Comparison of ENCODE assay signal across 26 cellular contexts in genomic region chr15:69987492-69988482, GRCh38.
DNase-seq lines count a peak whose midpoint lies in the region; ATAC-seq, FAIRE-seq and TF ChIP-seq lines count a peak whose summit lies in the region.
"Had no signal": no experiment of that assay in that cellular context is flagged by ENCODE, and none has a peak within 500 bp of the region (broad histone marks: within the 10 kb centered on the region; RNA-seq: fewer than 3 reads in every experiment).

No MANE protein-coding gene starts in this region.

- H3K27me3 Mint-ChIP-seq in T-cell = peaks cover 7 to 24% of the 10 kb centered on the region in 2 donors
- H3K27me3 Mint-ChIP-seq: stimulated activated memory B cell treated with anti-CD40 and anti-IgM and Interleukin-4, amounts not matched to agents 10 μg/mL and 1 μg/mL and 100 μg/mL, for 72 hours had no signal

- intact Hi-C loops in PC-3 (cut with micrococcal nuclease) (no loop called here), mucosa of descending colon (cut with DNase I, micrococcal nuclease) (no loop called here)

- no peak overlapping the region for H3K27ac Mint-ChIP-seq in T-cell
- H3K27ac Mint-ChIP-seq: activated T-cell treated with anti-CD3 and anti-CD28 coated beads, Interleukin-2, amount 50 U/mL, for 24 hours; natural killer cell had no signal

- H3F3A ChIP-seq in PC-3 (ENCODE audit: low read length, unreplicated experiment) = no peaks in the 10 kb centered on the region

- DNase-seq in NCI-H748 (lab: John Stamatoyannopoulos, UW; ENCODE audit: unreplicated experiment) = peak; percentile 44
- DNase-seq in NCI-H748 treated with DMSO at 0.1 percent for 48 hours (lab: John Stamatoyannopoulos, UW) = no peak
- DNase-seq in HTR-8/SVneo (ENCODE audit: insufficient read length, low spot score) = peak; percentile 53
- DNase-seq in PC-3 = peak; percentile 85
- DNase-seq in mucosa of descending colon = no peak
- DNase-seq in cerebellar nuclear complex (lab: John Stamatoyannopoulos, UW) = no peak
- no peak for DNase-seq in T-cell
- no peak for DNase-seq in caudate nucleus (lab: John Stamatoyannopoulos, UW)
- DNase-seq: activated CD4-positive, alpha-beta T cell treated with anti-CD3 and anti-CD28 coated beads for 48 hours; activated T-cell treated with anti-CD3 and anti-CD28 coated beads, Interleukin-2, amount 50 U/mL, for 24 hours; cortex of kidney; esophagus squamous epithelium; gastrocnemius medialis; left ventricle myocardium inferior; midbrain; natural killer cell; NCI-H1930; NCI-H345; SK-N-SH; spleen; stimulated activated CD4-positive, alpha-beta T cell treated with anti-CD3 and anti-CD28 coated beads, Interleukin-4, amount 100 ng/mL, for 1 hour; T-helper 2 cell; testis; uterus had no signal

- H3K9me2 ChIP-seq in PC-3 (replicated peaks; ENCODE audit: low read length) = no peaks in the 10 kb centered on the region
- H3K9me2 ChIP-seq: SK-N-SH had no signal

- CTCF ChIA-PET in PC-3 (lab: Charles Lee) = no interaction called here
- CTCF ChIA-PET in T-cell (lab: Charles Lee) = no interaction called here

- H3K4me3 ChIP-seq in PC-3 (ENCODE audit: low read length) (no peak overlapping the region), mucosa of descending colon (no peak overlapping the region)
- H3K4me3 ChIP-seq: esophagus squamous epithelium, gastrocnemius medialis, left ventricle myocardium inferior, spleen, testis, uterus had no signal

- H3K27ac ChIP-seq in PC-3 (ENCODE audit: low read length) (no peak overlapping the region), caudate nucleus (ENCODE audit: low read depth, low read length) (no peak overlapping the region)
- H3K27ac ChIP-seq: esophagus squamous epithelium, gastrocnemius medialis, left ventricle myocardium inferior, spleen, testis, uterus had no signal

- no peaks in the 10 kb centered on the region for H3K79me2 ChIP-seq in PC-3 (ENCODE audit: low read length)

- H3K9me3 ChIP-seq in PC-3 (ENCODE audit: low read length) (no peaks in the 10 kb centered on the region), mucosa of descending colon (no peaks in the 10 kb centered on the region)
- H3K9me3 ChIP-seq: esophagus squamous epithelium, gastrocnemius medialis, left ventricle myocardium inferior, SK-N-SH, spleen, testis, uterus had no signal

- POLR2A ChIA-PET in PC-3 (lab: Charles Lee; ENCODE audit: unreplicated experiment) (no interaction called here), T-cell (lab: Charles Lee) (no interaction called here)

- ATAC-seq in PC-3 = peak; percentile 85
- ATAC-seq in mucosa of descending colon = peak; percentile 76
- ATAC-seq in T-cell (replicated peaks in 1 of 4) = no peak
- ATAC-seq: gastrocnemius medialis; natural killer cell; stimulated activated memory B cell treated with anti-CD40 and anti-IgM and Interleukin-4, amounts not matched to agents 10 μg/mL and 1 μg/mL and 100 μg/mL, for 72 hours had no signal

- H3K36me3 Mint-ChIP-seq in T-cell = no peaks in the 10 kb centered on the region
- H3K36me3 Mint-ChIP-seq: brain; natural killer cell; stimulated activated memory B cell treated with anti-CD40 and anti-IgM and Interleukin-4, amounts not matched to agents 10 μg/mL and 1 μg/mL and 100 μg/mL, for 72 hours had no signal

- H3K36me3 ChIP-seq in PC-3 (ENCODE audit: low read depth, low read length) (no peaks in the 10 kb centered on the region), mucosa of descending colon (ENCODE audit: low read depth) (no peaks in the 10 kb centered on the region)
- H3K36me3 ChIP-seq: esophagus squamous epithelium, gastrocnemius medialis, left ventricle myocardium inferior, spleen, uterus had no signal

- no TSS peak for BruUV-seq in PC-3 (replicated peaks; lab: Mats Ljungman, UMichigan)

- no peak overlapping the region for H2AFZ ChIP-seq in PC-3 (ENCODE audit: low read length)

- peaks cover 28% of the 10 kb centered on the region for H3K4me1 ChIP-seq in PC-3 (ENCODE audit: insufficient read depth, low read length)
- H3K4me1 ChIP-seq in mucosa of descending colon (ENCODE audit: low read depth) = peaks cover 4% of the 10 kb centered on the region
- H3K4me1 ChIP-seq: esophagus squamous epithelium, gastrocnemius medialis, left ventricle myocardium inferior, spleen, testis, uterus had no signal

- H3K4me1 Mint-ChIP-seq in T-cell = no peaks in the 10 kb centered on the region
- H3K4me1 Mint-ChIP-seq: natural killer cell had no signal

- H3K9ac ChIP-seq in PC-3 (ENCODE audit: low read length) = no peak overlapping the region
- H3K9ac ChIP-seq: SK-N-SH had no signal

- H3K4me3 Mint-ChIP-seq in T-cell = no peak overlapping the region
- H3K4me3 Mint-ChIP-seq: activated T-cell treated with anti-CD3 and anti-CD28 coated beads, Interleukin-2, amount 50 U/mL, for 24 hours; brain; natural killer cell; stimulated activated memory B cell treated with anti-CD40 and anti-IgM and Interleukin-4, amounts not matched to agents 10 μg/mL and 1 μg/mL and 100 μg/mL, for 72 hours had no signal

- no peak for TF ChIP-seq CTCF in PC-3 (conservative IDR thresholded peaks at IDR 0.05; ENCODE audit: low read depth, low read length)
- TF ChIP-seq CTCF in mucosa of descending colon (IDR thresholded peaks at IDR 0.05) = no peak

- no peaks in the 10 kb centered on the region for H3K27me3 ChIP-seq in PC-3 (ENCODE audit: low read length)
- H3K27me3 ChIP-seq: testis, uterus had no signal

- FAIRE-seq in HTR-8/SVneo (lab: Jason Lieb, UNC) = peak; percentile 57

- H4K20me1 ChIP-seq in PC-3 (ENCODE audit: low read length) = no peaks in the 10 kb centered on the region

- H3K9me3 Mint-ChIP-seq in T-cell = no peaks in the 10 kb centered on the region
- H3K9me3 Mint-ChIP-seq: activated T-cell treated with anti-CD3 and anti-CD28 coated beads, Interleukin-2, amount 50 U/mL, for 24 hours; natural killer cell; stimulated activated memory B cell treated with anti-CD40 and anti-IgM and Interleukin-4, amounts not matched to agents 10 μg/mL and 1 μg/mL and 100 μg/mL, for 72 hours had no signal

- H3K4me2 ChIP-seq in PC-3 (ENCODE audit: low read length) = no peak overlapping the region
- H3K4me2 ChIP-seq: SK-N-SH had no signal

Comparison
In these comparisons a context has a peak if more than half of its experiments do, and no peak if none do; other contexts are left out.
1. DNase-seq: peak in NCI-H748 (single experiment), HTR-8/SVneo (single experiment) and PC-3 (single experiment); none in NCI-H748 treated with DMSO at 0.1 percent for 48 hours (single experiment), mucosa of descending colon (0 of 3), cerebellar nuclear complex (0 of 2), T-cell (0 of 34) and caudate nucleus (0 of 61).
2. ATAC-seq: peak in PC-3 (single experiment) and mucosa of descending colon (single experiment); none in T-cell (0 of 4).